ENCODE assay signal across 22 cellular contexts in the genomic region with DNA sequence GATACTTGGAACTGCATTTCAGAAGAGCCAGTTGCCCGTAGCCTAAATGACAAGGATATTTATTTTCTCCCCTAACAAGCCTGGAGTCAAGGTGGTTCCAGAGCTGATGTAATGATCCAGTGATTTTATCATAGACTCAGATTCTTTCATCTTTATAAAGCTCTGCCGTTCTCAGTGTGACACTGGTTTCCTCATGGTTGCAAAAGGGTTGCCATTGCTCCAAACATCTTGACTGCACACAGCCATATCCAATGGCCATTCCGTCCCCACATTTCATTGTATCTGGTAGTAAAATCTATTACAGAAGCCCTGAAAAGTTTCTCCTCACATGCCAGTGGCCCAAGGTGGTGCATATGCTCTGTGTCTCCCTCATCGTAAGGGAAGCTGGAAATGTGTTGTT.
DNase-seq lines count a peak whose midpoint lies in the region; ATAC-seq, FAIRE-seq and TF ChIP-seq lines count a peak whose summit lies in the region.
"Had no signal": no experiment of that assay in that cellular context is flagged by ENCODE, and none has a peak within 500 bp of the region (broad histone marks: within the 10 kb centered on the region; RNA-seq: fewer than 3 reads in every experiment).

No MANE protein-coding gene starts in this region.

- TF ChIP-seq POLR2A in H1 (IDR thresholded peaks at IDR 0.05; ENCODE audit: control extremely low read depth in 1 of 2, low read depth in 2 of 2, low read length in 2 of 2) = no peak

- peaks cover 0 to 4% (median 2%) of the 10 kb centered on the region in 4 experiments; a peak in 5 of 7 replicates for H3K4me1 ChIP-seq in H1 (replicated peaks in 1 of 4; ENCODE audit: control insufficient read depth in 3 of 4, insufficient read depth in 4 of 4, low read length in 3 of 4)
- H3K4me1 ChIP-seq: Caco-2 had no signal

- no peaks in the 10 kb centered on the region for H4K20me1 ChIP-seq in H1 (replicated peaks in 1 of 2; ENCODE audit: control insufficient read depth in 1 of 2, insufficient read depth in 2 of 2, low read length in 2 of 2)
- H4K20me1 ChIP-seq: BLaER1 treated with 17β-estradiol and CSF1 and Interleukin-3, amounts not matched to agents 10 nM and 100 nM had no signal

- no peak overlapping the region for H2BK120ac ChIP-seq in H1 (replicated peaks; ENCODE audit: low read depth, low read length)

- H2BK12ac ChIP-seq in H1 (ENCODE audit: low read depth, low read length) = no peak overlapping the region

- no peak for TF ChIP-seq RAD21 in H1 (IDR thresholded peaks at IDR 0.05 in 1 of 2, conservative IDR thresholded peaks at IDR 0.05 in 1 of 2; ENCODE audit: low read depth in 2 of 2, low read length in 2 of 2)

- H3K4me2 ChIP-seq in H1 (ENCODE audit: insufficient read depth in 1 of 2, low read depth in 2 of 2, low read length in 2 of 2) = no peak overlapping the region
- H3K4me2 ChIP-seq: A549; BLaER1 treated with 17β-estradiol and CSF1 and Interleukin-3, amounts not matched to agents 10 nM and 100 nM had no signal

- H3K9ac ChIP-seq in H1 (replicated peaks in 1 of 4; ENCODE audit: extremely low read depth in 1 of 4, low read depth in 3 of 4, low read length in 3 of 4) = no peak overlapping the region
- H3K9ac ChIP-seq: BLaER1 treated with 17β-estradiol and CSF1 and Interleukin-3, amounts not matched to agents 10 nM and 100 nM had no signal

- no peak overlapping the region for H4K91ac ChIP-seq in H1 (replicated peaks; ENCODE audit: insufficient read length, low read length)

- H3K4ac ChIP-seq in H1 (replicated peaks; ENCODE audit: insufficient read length, low read depth, low read length) = no peak overlapping the region

- no peak overlapping the region for H2BK20ac ChIP-seq in H1 (ENCODE audit: low read length)

- H3K23me2 ChIP-seq in H1 (ENCODE audit: low read depth, low read length) = no peaks in the 10 kb centered on the region

- no peaks in the 10 kb centered on the region for H3K79me1 ChIP-seq in H1 (ENCODE audit: low read depth, low read length)

- H4K8ac ChIP-seq in H1 (ENCODE audit: extremely low read depth, insufficient read depth, low read length) = no peak overlapping the region

- no peak overlapping the region for H2BK5ac ChIP-seq in H1 (ENCODE audit: low read depth, low read length)

- no peak for TF ChIP-seq EP300 in H1 (IDR thresholded peaks at IDR 0.05; ENCODE audit: borderline replicate concordance in 1 of 2, low read depth in 2 of 2, low read length in 2 of 2)

- H3K9me3 ChIP-seq in H1 (ENCODE audit: insufficient read depth in 2 of 2, low read depth in 1 of 2, low read length in 1 of 2) = no peaks in the 10 kb centered on the region
- H3K9me3 ChIP-seq: Caco-2 had no signal

- H3K18ac ChIP-seq in H1 (ENCODE audit: extremely low read depth, low read length) = no peak overlapping the region

- no peak overlapping the region for H2AFZ ChIP-seq in H1 (ENCODE audit: low read length)

- H3K14ac ChIP-seq in H1 (ENCODE audit: insufficient read length) = no peak overlapping the region

- no peak for FAIRE-seq in H1 (lab: Jason Lieb, UNC)
- peak; percentile 86 for FAIRE-seq in urothelium cell line (lab: Jason Lieb, UNC)
- FAIRE-seq: D721Med, G401.6, GM12891 had no signal

- H4K5ac ChIP-seq in H1 (ENCODE audit: insufficient read length, low read depth, low read length) = no peak overlapping the region

- H2BK15ac ChIP-seq in H1 (ENCODE audit: low read length) = no peak overlapping the region

- WGBS in H1 (ENCODE audit: extremely low coverage in 1 of 2, insufficient coverage in 1 of 2, insufficient read length in 1 of 2, insufficient replicate concordance in 2 of 2, low coverage in 1 of 2, low lambda C conversion rate in 2 of 2, missing lambda C conversion rate in 1 of 2), 2 experiments = 94% methylated on average over 4 of the region's 4 CpGs; no CpG with 5 or more reads in 1 of the 2 experiments

- H3K27me3 ChIP-seq in H1 (replicated peaks in 1 of 4; ENCODE audit: control insufficient read depth in 3 of 4, extremely low read depth in 1 of 4, insufficient read depth in 3 of 4, low read length in 3 of 4) = peaks cover 0 to 4% (median under 1%) of the 10 kb centered on the region in 4 experiments; a peak in 3 of 7 replicates
- H3K27me3 ChIP-seq: BLaER1 treated with 17β-estradiol and CSF1 and Interleukin-3, amounts not matched to agents 10 nM and 100 nM had no signal

- DNase-seq in activated effector memory CD4-positive, alpha-beta T cell treated with anti-CD3 and anti-CD28 coated beads, Interleukin-2, amount 50 U/mL, for 16 hours = peak; percentile 4
- DNase-seq in activated effector memory CD4-positive, alpha-beta T cell treated with Interleukin-2 at 50 U/mL for 16 hours = no peak
- DNase-seq in H1 (ENCODE audit: low read depth in 1 of 2, low spot score in 2 of 2) = no peak
- DNase-seq in urothelium cell line (ENCODE audit: low spot score) = no peak
- DNase-seq in SHP77 (lab: John Stamatoyannopoulos, UW) = no peak
- DNase-seq in NCI-H510A (lab: John Stamatoyannopoulos, UW) = no peak
- DNase-seq: AML-193; Caco-2; Calu3; CD4-positive, alpha-beta T cell; CD8-positive, alpha-beta T cell; DMS79 treated with DMSO at 0.1 percent for 48 hours; GF-D8 had no signal

- H3K27ac ChIP-seq in VCaP (peak overlapping the region; percentile 75), H1 (ENCODE audit: low read depth, low read length) (no peak overlapping the region)
- H3K27ac ChIP-seq: 22Rv1; A549; BLaER1 treated with 17β-estradiol and CSF1 and Interleukin-3, amounts not matched to agents 10 nM and 100 nM; C4-2B had no signal

- H3K79me2 ChIP-seq in H1 (ENCODE audit: control insufficient read depth in 1 of 2, insufficient read depth in 2 of 2, low read length in 2 of 2) = no peaks in the 10 kb centered on the region

- no peak overlapping the region for H3K4me3 ChIP-seq in H1 (ENCODE audit: extremely low read depth in 1 of 4, insufficient read depth in 2 of 4, low read depth in 3 of 4, low read length in 4 of 4)
- H3K4me3 ChIP-seq: A549; BLaER1 treated with 17β-estradiol and CSF1 and Interleukin-3, amounts not matched to agents 10 nM and 100 nM had no signal

- H3K36me3 ChIP-seq in H1 (ENCODE audit: control insufficient read depth in 2 of 4, insufficient read depth in 4 of 4, low read length in 3 of 4) = no peaks in the 10 kb centered on the region
- H3K36me3 ChIP-seq: BLaER1 treated with 17β-estradiol and CSF1 and Interleukin-3, amounts not matched to agents 10 nM and 100 nM had no signal

- ATAC-seq in HG02870 (IDR thresholded peaks at IDR 0.05; ENCODE audit: unreplicated experiment) = no peak
- ATAC-seq: A549; CD8-positive, alpha-beta T cell had no signal

- no peak overlapping the region for H3K56ac ChIP-seq in H1 (replicated peaks; ENCODE audit: insufficient read length, low read depth, low read length)

- TF ChIP-seq CTCF in VCaP (conservative IDR thresholded peaks at IDR 0.05) (no peak; the same call in 1 of the 2 replicates), H1 (IDR thresholded peaks at IDR 0.05; ENCODE audit: control extremely low read depth in 1 of 3, insufficient read depth in 1 of 3, low read depth in 1 of 3, low read length in 3 of 3) (no peak)

- CTCF ChIA-PET in H1 (lab: Charles Lee; ENCODE audit: partially characterized antibody) = interaction anchor here (0.7 to 10.6 kb wide), 11 partner anchors 8 to 284 kb away, joined by 3 to 175 read pairs (median 5); a partner anchor contains a TSS

- H3K23ac ChIP-seq in H1 (ENCODE audit: insufficient read length) = no peak overlapping the region

- POLR2A ChIA-PET in H1 (lab: Charles Lee; ENCODE audit: partially characterized antibody) = no interaction called here

- no peak overlapping the region for H2AK5ac ChIP-seq in H1 (ENCODE audit: low read depth, low read length)

TF ChIP-seq in H1, 55 proteins besides CTCF, POLR2A, EP300 and RAD21:
- 0 out of 4 replicates have a peak, but pooled peaks of 1 of the 2 experiments have one; percentile 50 for TF ChIP-seq HDAC2 (IDR thresholded peaks at IDR 0.05; ENCODE audit: borderline replicate concordance in 1 of 2, low read depth in 2 of 2, low read length in 2 of 2)
- TF ChIP-seq BRCA1 (IDR thresholded peaks at IDR 0.05; ENCODE audit: low read depth, low read length) = no peak
- TF ChIP-seq KDM1A (IDR thresholded peaks at IDR 0.05; ENCODE audit: borderline replicate concordance, low read length) = peak; percentile 78
- no peak for TF ChIP-seq CREB1 (IDR thresholded peaks at IDR 0.05)
TF ChIP-seq in H1: peak in this region for 2.
